ENCODE assay signal across 7 cellular contexts in the genomic region with DNA sequence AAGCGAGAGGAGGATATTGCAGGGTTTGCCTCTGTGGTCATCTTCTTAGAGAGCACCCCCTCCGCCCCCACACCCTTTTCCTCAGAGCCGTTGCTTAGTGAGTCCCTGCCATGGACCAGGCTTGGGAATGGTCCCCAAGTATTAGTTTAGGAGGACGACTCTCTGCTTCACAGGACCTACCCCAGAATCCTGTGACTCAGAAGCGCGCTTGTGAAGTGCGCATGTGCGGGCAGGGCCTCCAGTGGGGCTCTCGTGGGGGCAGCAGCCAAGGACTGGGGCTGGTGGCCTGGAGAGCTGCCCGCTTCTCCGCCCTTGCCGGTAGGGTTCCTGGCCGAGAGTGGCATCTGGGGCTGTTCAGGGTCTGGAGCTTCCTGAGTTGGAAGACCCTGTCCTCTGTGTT. TPM values are rescaled to one million over a fixed set of nuclear protein-coding genes. Genes with fewer than 3 reads are reported as not detected.
DNase-seq lines count a peak whose midpoint lies in the region; ATAC-seq lines count a peak whose summit lies in the region.

No MANE protein-coding gene starts in this region.

- H3K4me1 Mint-ChIP-seq in activated CD8-positive, alpha-beta T cell treated with anti-CD3 and anti-CD28 coated beads, Interleukin-2, amount 10 ng/mL, durations not matched to agents 7 days and 5 days (ENCODE audit: low read depth), result peaks cover 43% of the 10 kb centered on the region

- H3K36me3 Mint-ChIP-seq in activated CD8-positive, alpha-beta T cell treated with anti-CD3 and anti-CD28 coated beads, Interleukin-2, amount 10 ng/mL, durations not matched to agents 7 days and 5 days (ENCODE audit: low read depth), result peaks cover 7% of the 10 kb centered on the region

- H3K27me3 Mint-ChIP-seq in activated CD8-positive, alpha-beta T cell treated with anti-CD3 and anti-CD28 coated beads, Interleukin-2, amount 10 ng/mL, durations not matched to agents 7 days and 5 days (ENCODE audit: low read depth), result no peaks in the 10 kb centered on the region

- CTCF ChIA-PET in activated CD8-positive, alpha-beta T cell treated with anti-CD3 and anti-CD28 coated beads, Interleukin-2, amount 10 ng/mL, durations not matched to agents 7 days and 5 days (lab: Charles Lee), result interaction anchor here (1.9 to 2.6 kb wide), 3 partner anchors 12 to 56 kb away, joined by 5 to 20 read pairs (median 7); a partner anchor contains a TSS

- no peak for ATAC-seq in activated CD8-positive, alpha-beta T cell treated with anti-CD3 and anti-CD28 coated beads, Interleukin-2, amount 10 ng/mL, durations not matched to agents 7 days and 5 days
- no peak for ATAC-seq in HG03280 (IDR thresholded peaks at IDR 0.05; ENCODE audit: unreplicated experiment)
- ATAC-seq in HG03139 (IDR thresholded peaks at IDR 0.05; ENCODE audit: unreplicated experiment), result no peak

- no peaks in the 10 kb centered on the region for H3K9me3 Mint-ChIP-seq in activated CD8-positive, alpha-beta T cell treated with anti-CD3 and anti-CD28 coated beads, Interleukin-2, amount 10 ng/mL, durations not matched to agents 7 days and 5 days (ENCODE audit: insufficient read depth)

- peak overlapping the region; percentile 12 to 41 (median 21) for H3K4me3 ChIP-seq in skin epidermis

- POLR2A ChIA-PET in activated CD8-positive, alpha-beta T cell treated with anti-CD3 and anti-CD28 coated beads, Interleukin-2, amount 10 ng/mL, durations not matched to agents 7 days and 5 days (lab: Charles Lee), result interaction anchor here (1.5 to 2.2 kb wide), 2 partner anchors 38 to 74 kb away, joined by 3 to 13 read pairs; no protein-coding TSS in a partner anchor

- H3K4me3 Mint-ChIP-seq in activated CD8-positive, alpha-beta T cell treated with anti-CD3 and anti-CD28 coated beads, Interleukin-2, amount 10 ng/mL, durations not matched to agents 7 days and 5 days, result peak overlapping the region; percentile 43

- peak overlapping the region in 15 of 21 experiments; percentile 17 to 65 (median 46) for H3K27ac ChIP-seq in skin epidermis

- H3K27ac Mint-ChIP-seq in activated CD8-positive, alpha-beta T cell treated with anti-CD3 and anti-CD28 coated beads, Interleukin-2, amount 10 ng/mL, durations not matched to agents 7 days and 5 days, result peak overlapping the region; percentile 63

- DNase-seq in LHCN-M2 (ENCODE audit: low read depth), result peak; percentile 64
- no peak for DNase-seq in activated CD8-positive, alpha-beta T cell treated with anti-CD3 and anti-CD28 coated beads, Interleukin-2, amount 10 ng/mL, durations not matched to agents 7 days and 5 days
- DNase-seq in globus pallidus (ENCODE audit: low spot score), result peak; percentile 31
- no peak for DNase-seq in HuH-7 (ENCODE audit: low spot score)

RNA-seq across cellular contexts. Expression of a gene that starts 37.3 kb away (rescaled TPM):
- total RNA-seq in LHCN-M2 (2014; rRNA removed), result 325 and 326 TPM in 2 replicates
- 289 TPM for polyA plus RNA-seq in LHCN-M2 (2012)
- total RNA-seq in activated CD8-positive, alpha-beta T cell treated with anti-CD3 and anti-CD28 coated beads, Interleukin-2, amount 10 ng/mL, durations not matched to agents 7 days and 5 days, result 100 to 1,000 TPM; 380 to 409 TPM

RNA-seq across cellular contexts. Expression of a gene that starts 59.4 kb away (rescaled TPM):
- 0.58 and 0.98 TPM in 2 replicates for total RNA-seq in LHCN-M2 (2014; rRNA removed)
- 0.44 TPM for polyA plus RNA-seq in LHCN-M2 (2012)
- under 1 TPM in 1 of 2 experiments, not detected in 1; 0.47 TPM for total RNA-seq in activated CD8-positive, alpha-beta T cell treated with anti-CD3 and anti-CD28 coated beads, Interleukin-2, amount 10 ng/mL, durations not matched to agents 7 days and 5 days

Comparison
In these comparisons a context has a peak if more than half of its experiments do, and no peak if none do; other contexts are left out.
1. DNase-seq: peak in LHCN-M2 (single experiment) and globus pallidus (single experiment); none in activated CD8-positive, alpha-beta T cell treated with anti-CD3 and anti-CD28 coated beads, Interleukin-2, amount 10 ng/mL, durations not matched to agents 7 days and 5 days (single experiment) and HuH-7 (single experiment).